Comparison of ENCODE assay signal across 8 cellular contexts in genomic region chr16:53372942-53373871, GRCh38.
DNase-seq lines count a peak whose midpoint lies in the region; ATAC-seq and TF ChIP-seq lines count a peak whose summit lies in the region.

No MANE protein-coding gene starts in this region.

- POLR2A ChIA-PET in PC-9 (lab: Charles Lee; ENCODE audit: unreplicated experiment) = interaction anchor here (0.6 to 0.8 kb wide), 2 partner anchors 66 to 130 kb away, joined by 3 to 9 read pairs; no protein-coding TSS in a partner anchor

- H3K4me1 ChIP-seq in PC-9 (replicated peaks; ENCODE audit: insufficient read depth) (peaks cover 24% of the 10 kb centered on the region), smooth muscle cell (ENCODE audit: low read depth) (no peaks in the 10 kb centered on the region), uterus (no peaks in the 10 kb centered on the region)

- ATAC-seq in HG02763 (IDR thresholded peaks at IDR 0.05; ENCODE audit: unreplicated experiment) = no peak

- H4K20me1 ChIP-seq in PC-9 (ENCODE audit: insufficient read depth) (no peaks in the 10 kb centered on the region), smooth muscle cell (ENCODE audit: low read depth) (no peaks in the 10 kb centered on the region)

- intact Hi-C loops in PC-9 (cut with micrococcal nuclease; ENCODE audit: unreplicated experiment) = loop anchor here (1.0 to 5.0 kb wide), 2 partner anchors 60 to 129 kb away; partner anchors contain the start of gene AKTIP
- intact Hi-C loops in lower leg skin (cut with DNase I; ENCODE audit: low total_unique reads) = no loop called here
- intact Hi-C loops in uterus (cut with DNase I; ENCODE audit: low total_unique reads) = no loop called here

- H3K27ac ChIP-seq in PC-9 (peak overlapping the region; percentile 29; the same call in 1 of the 2 replicates), smooth muscle cell (ENCODE audit: low read depth) (no peak overlapping the region), uterus (no peak overlapping the region)

- BruUV-seq in PC-9 (replicated peaks; lab: Mats Ljungman, UMichigan) = no TSS peak

- H3K4me2 ChIP-seq in PC-9 (peak overlapping the region; percentile 86), smooth muscle cell (no peak overlapping the region)

- H3K36me3 ChIP-seq in PC-9 (ENCODE audit: low read depth) (no peaks in the 10 kb centered on the region), smooth muscle cell (ENCODE audit: low read depth) (no peaks in the 10 kb centered on the region), uterus (no peaks in the 10 kb centered on the region)

- no peaks in the 10 kb centered on the region for H3K9me2 ChIP-seq in PC-9 (ENCODE audit: insufficient read depth)

- 19 to 31% methylated on average over 61 of the region's 62 CpGs for WGBS in lower leg skin, 2 donors
- WGBS in smooth muscle cell (ENCODE audit: low lambda C conversion rate) = 94% methylated on average over 62 of the region's 62 CpGs

- H3F3A ChIP-seq in PC-9 (ENCODE audit: insufficient read depth, low read depth) (peaks cover 18% of the 10 kb centered on the region), smooth muscle cell (ENCODE audit: low read depth) (no peaks in the 10 kb centered on the region)

- TF ChIP-seq POLR2A in lower leg skin (IDR thresholded peaks at IDR 0.05) (no peak), uterus (IDR thresholded peaks at IDR 0.05) (no peak)

- TF ChIP-seq CTCF in GM13977 (IDR thresholded peaks at IDR 0.05; ENCODE audit: extremely low read depth, insufficient read depth, missing control alignments) (peak; percentile 4), PC-9 (conservative IDR thresholded peaks at IDR 0.05) (no peak), lower leg skin (IDR thresholded peaks at IDR 0.05) (no peak), smooth muscle cell (IDR thresholded peaks at IDR 0.05; ENCODE audit: borderline replicate concordance, insufficient read depth, poor library complexity, severe bottlenecking) (no peak), uterus (IDR thresholded peaks at IDR 0.05) (no peak)

- no peak overlapping the region for H3K9ac ChIP-seq in smooth muscle cell (ENCODE audit: low read depth)

- H3K9me3 ChIP-seq in PC-9 (ENCODE audit: insufficient read depth, low read depth) = peaks cover 3% of the 10 kb centered on the region; the same call in 1 of the 2 replicates
- no peaks in the 10 kb centered on the region for H3K9me3 ChIP-seq in smooth muscle cell (replicated peaks; ENCODE audit: low read depth)
- no peaks in the 10 kb centered on the region for H3K9me3 ChIP-seq in uterus

- H3K79me2 ChIP-seq in PC-9 (ENCODE audit: low read depth) (no peaks in the 10 kb centered on the region), smooth muscle cell (ENCODE audit: low read depth) (no peaks in the 10 kb centered on the region)

- H2AFZ ChIP-seq in PC-9 = peak overlapping the region; percentile 95
- H2AFZ ChIP-seq in smooth muscle cell (ENCODE audit: low read depth) = no peak overlapping the region

- peak; percentile 27 for DNase-seq in GM13977 (ENCODE audit: low spot score)
- DNase-seq in PC-9 = peak; percentile 67 to 88
- peak; percentile 86 for DNase-seq in activated naive CD4-positive, alpha-beta T cell treated with anti-CD3 and anti-CD28 coated beads, Interleukin-2, amount 50 U/mL, for 16 hours
- peak in 1 of 2 donors; percentile 30 for DNase-seq in lower leg skin (ENCODE audit: low spot score in 2 of 2)
- peak; percentile 27 to 51 for DNase-seq in stimulated activated CD8-positive, alpha-beta memory T cell treated with anti-CD3 and anti-CD28 coated beads, Interleukin-7, amount 100 ng/mL, for 48 hours (ENCODE audit: extremely low read depth in 1 of 2, low read depth in 1 of 2)
- DNase-seq in smooth muscle cell (lab: John Stamatoyannopoulos, UW; ENCODE audit: unreplicated experiment) = no peak
- DNase-seq in uterus = no peak

- CTCF ChIA-PET in PC-9 (lab: Charles Lee) = no interaction called here

- H3K4me3 ChIP-seq in PC-9 (peak overlapping the region; percentile 69), lower leg skin (ENCODE audit: low read depth, poor library complexity, severe bottlenecking) (peak overlapping the region; percentile 34), smooth muscle cell (no peak overlapping the region), uterus (no peak overlapping the region)

- in situ Hi-C loops in GM13977 (cut with MboI; ENCODE audit: low pct_unique_long_range_greater_than_20kb, low sequenced_read_pairs, unreplicated experiment) = no loop called here

- H3K27me3 ChIP-seq in PC-9 (ENCODE audit: insufficient read depth, low read depth) (0 out of 2 replicates have a peak, but pooled peaks cover 8% of the 10 kb centered on the region), smooth muscle cell (ENCODE audit: low read depth) (no peaks in the 10 kb centered on the region), uterus (peaks cover 0 to 8% of the 10 kb centered on the region in 2 donors)

Comparison
In these comparisons a context has a peak if more than half of its experiments do, and no peak if none do; other contexts are left out.
1. DNase-seq: peak in GM13977 (single experiment), PC-9 (2 of 2), activated naive CD4-positive, alpha-beta T cell treated with anti-CD3 and anti-CD28 coated beads, Interleukin-2, amount 50 U/mL, for 16 hours (single experiment) and stimulated activated CD8-positive, alpha-beta memory T cell treated with anti-CD3 and anti-CD28 coated beads, Interleukin-7, amount 100 ng/mL, for 48 hours (2 of 2); none in smooth muscle cell (single experiment) and uterus (0 of 2).
2. H3K4me3 ChIP-seq: peak in PC-9 (single experiment) and lower leg skin (single experiment); none in smooth muscle cell (single experiment) and uterus (0 of 2).